In genomic region chr2:42961385-42961800, GRCh38 we compare ENCODE assay signal across 12 cellular contexts.
A peak's percentile ranks its signal among the peaks of the same experiment; 100 is the strongest.
DNase-seq lines count a peak whose midpoint lies in the region; ATAC-seq lines count a peak whose summit lies in the region.
"Had no signal": no experiment of that assay in that cellular context is flagged by ENCODE, and none has a peak within 500 bp of the region (broad histone marks: within the 10 kb centered on the region; RNA-seq: fewer than 3 reads in every experiment).

No MANE protein-coding gene starts in this region.

- POLR2A ChIA-PET in activated CD4-positive, alpha-beta T cell treated with anti-CD3 and anti-CD28 coated beads, Interleukin-2, amount 10 ng/mL, durations not matched to agents 7 days and 5 days (lab: Charles Lee) = no interaction called here

- no peaks in the 10 kb centered on the region for H3K36me3 Mint-ChIP-seq in activated CD4-positive, alpha-beta T cell treated with anti-CD3 and anti-CD28 coated beads, Interleukin-2, amount 10 ng/mL, durations not matched to agents 7 days and 5 days (ENCODE audit: low read depth)
- H3K36me3 Mint-ChIP-seq in natural killer cell treated with Interleukin-12 subunit alpha and Interleukin-12 subunit beta and Interleukin-15 and Interleukin-18, amount 100 ng/mL, for 72 hours = no peaks in the 10 kb centered on the region

- no peaks in the 10 kb centered on the region for H3K9me3 ChIP-seq in SJCRH30 (replicated peaks)

- H3K27me3 Mint-ChIP-seq in activated CD4-positive, alpha-beta T cell treated with anti-CD3 and anti-CD28 coated beads, Interleukin-2, amount 10 ng/mL, durations not matched to agents 7 days and 5 days = peaks cover 11% of the 10 kb centered on the region
- H3K27me3 Mint-ChIP-seq in natural killer cell treated with Interleukin-12 subunit alpha and Interleukin-12 subunit beta and Interleukin-15 and Interleukin-18, amount 100 ng/mL, for 72 hours = peaks cover 0 to 2% of the 10 kb centered on the region in 2 donors

- no peaks in the 10 kb centered on the region for H3K9me3 Mint-ChIP-seq in activated CD4-positive, alpha-beta T cell treated with anti-CD3 and anti-CD28 coated beads, Interleukin-2, amount 10 ng/mL, durations not matched to agents 7 days and 5 days
- no peaks in the 10 kb centered on the region for H3K9me3 Mint-ChIP-seq in natural killer cell treated with Interleukin-12 subunit alpha and Interleukin-12 subunit beta and Interleukin-15 and Interleukin-18, amount 100 ng/mL, for 72 hours

- peak in 1 of 2 donors; percentile 21 for ATAC-seq in natural killer cell treated with Interleukin-12 subunit alpha and Interleukin-12 subunit beta and Interleukin-15 and Interleukin-18, amount 100 ng/mL, for 72 hours

- H3K4me3 ChIP-seq in urinary bladder (ENCODE audit: low read depth, low read length) (no peak overlapping the region), SJCRH30 (no peak overlapping the region)
- H3K4me3 ChIP-seq: cardiac muscle cell had no signal

- peak overlapping the region; percentile 70 for H3K27ac Mint-ChIP-seq in activated CD4-positive, alpha-beta T cell treated with anti-CD3 and anti-CD28 coated beads, Interleukin-2, amount 10 ng/mL, durations not matched to agents 7 days and 5 days
- H3K27ac Mint-ChIP-seq in natural killer cell treated with Interleukin-12 subunit alpha and Interleukin-12 subunit beta and Interleukin-15 and Interleukin-18, amount 100 ng/mL, for 72 hours = peak overlapping the region in 1 of 2 donors; percentile 53

- peaks cover 9% of the 10 kb centered on the region; the same call in 1 of the 2 replicates for H3K27me3 ChIP-seq in SJCRH30
- H3K27me3 ChIP-seq: cardiac muscle cell had no signal

- no peak overlapping the region for H3K4me3 Mint-ChIP-seq in activated CD4-positive, alpha-beta T cell treated with anti-CD3 and anti-CD28 coated beads, Interleukin-2, amount 10 ng/mL, durations not matched to agents 7 days and 5 days
- peak overlapping the region; percentile 31 for H3K4me3 Mint-ChIP-seq in natural killer cell treated with Interleukin-12 subunit alpha and Interleukin-12 subunit beta and Interleukin-15 and Interleukin-18, amount 100 ng/mL, for 72 hours

- H3K4me1 Mint-ChIP-seq in activated CD4-positive, alpha-beta T cell treated with anti-CD3 and anti-CD28 coated beads, Interleukin-2, amount 10 ng/mL, durations not matched to agents 7 days and 5 days = peaks cover 11% of the 10 kb centered on the region
- H3K4me1 Mint-ChIP-seq in natural killer cell treated with Interleukin-12 subunit alpha and Interleukin-12 subunit beta and Interleukin-15 and Interleukin-18, amount 100 ng/mL, for 72 hours (ENCODE audit: low read depth in 2 of 2) = peaks cover 26 to 31% of the 10 kb centered on the region in 2 donors

- no peak for DNase-seq in activated CD4-positive, alpha-beta T cell treated with anti-CD3 and anti-CD28 coated beads, Interleukin-2, amount 10 ng/mL, durations not matched to agents 7 days and 5 days
- DNase-seq in activated CD4-positive, alpha-beta T cell treated with anti-CD3 and anti-CD28 coated beads for 1 hour = no peak
- peak; percentile 14 for DNase-seq in fibroblast of gingiva (ENCODE audit: low read depth)
- DNase-seq in natural killer cell treated with Interleukin-12 subunit alpha and Interleukin-12 subunit beta and Interleukin-15 and Interleukin-18, amount 100 ng/mL, for 72 hours (ENCODE audit: low spot score) = no peak
- DNase-seq in NCI-H526 (lab: John Stamatoyannopoulos, UW) = no peak
- no peak for DNase-seq in SJCRH30
- DNase-seq in activated gamma-delta T cell (lab: John Stamatoyannopoulos, UW) = no peak
- DNase-seq: kidney glomerular epithelial cell, NCI-H1417 treated with DMSO at 0.1 percent for 48 hours had no signal

- CTCF ChIA-PET in activated CD4-positive, alpha-beta T cell treated with anti-CD3 and anti-CD28 coated beads, Interleukin-2, amount 10 ng/mL, durations not matched to agents 7 days and 5 days (lab: Charles Lee) = no interaction called here

- no peaks in the 10 kb centered on the region for H3K36me3 ChIP-seq in urinary bladder (ENCODE audit: insufficient read depth)
- no peaks in the 10 kb centered on the region for H3K36me3 ChIP-seq in SJCRH30
- H3K36me3 ChIP-seq: cardiac muscle cell had no signal

- H3K27ac ChIP-seq in urinary bladder (ENCODE audit: low read depth) (peak overlapping the region; percentile 57), SJCRH30 (no peak overlapping the region)
- H3K27ac ChIP-seq: 22Rv1, cardiac muscle cell had no signal

- H3K4me1 ChIP-seq in urinary bladder (ENCODE audit: insufficient read depth) (peaks cover 2% of the 10 kb centered on the region), SJCRH30 (peaks cover 25% of the 10 kb centered on the region)

- WGBS in urinary bladder = 17% methylated on average over 14 of the region's 14 CpGs
